In the genomic region with DNA sequence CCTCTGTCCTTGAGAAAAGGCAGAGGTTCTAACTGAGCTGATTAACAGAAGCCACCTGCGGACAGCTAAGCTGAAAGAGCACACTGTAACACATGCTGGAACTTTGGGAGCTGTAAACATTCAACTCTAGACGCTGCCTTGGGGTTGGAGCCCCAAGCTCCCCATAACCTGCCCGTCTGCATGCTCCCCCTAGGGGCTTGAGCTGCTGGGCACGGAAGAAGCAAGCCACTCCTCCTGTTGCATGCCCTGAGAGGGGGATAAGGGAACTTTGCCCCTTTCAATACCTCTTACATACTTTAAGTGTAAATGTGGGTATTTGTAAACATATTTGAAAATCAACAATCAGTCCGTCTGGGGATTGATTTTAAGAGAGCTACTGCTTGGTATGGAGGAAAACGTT, we compare ENCODE assay signal across 1 cellular context.
A peak's percentile ranks its signal among the peaks of the same experiment; 100 is the strongest.
TF ChIP-seq lines count a peak whose summit lies in the region.

No MANE protein-coding gene starts in this region.

TF ChIP-seq in K562, 482 proteins besides CTCF, POLR2A, EP300 and RAD21 (continued from another document):
- TF ChIP-seq, protein P1, sequence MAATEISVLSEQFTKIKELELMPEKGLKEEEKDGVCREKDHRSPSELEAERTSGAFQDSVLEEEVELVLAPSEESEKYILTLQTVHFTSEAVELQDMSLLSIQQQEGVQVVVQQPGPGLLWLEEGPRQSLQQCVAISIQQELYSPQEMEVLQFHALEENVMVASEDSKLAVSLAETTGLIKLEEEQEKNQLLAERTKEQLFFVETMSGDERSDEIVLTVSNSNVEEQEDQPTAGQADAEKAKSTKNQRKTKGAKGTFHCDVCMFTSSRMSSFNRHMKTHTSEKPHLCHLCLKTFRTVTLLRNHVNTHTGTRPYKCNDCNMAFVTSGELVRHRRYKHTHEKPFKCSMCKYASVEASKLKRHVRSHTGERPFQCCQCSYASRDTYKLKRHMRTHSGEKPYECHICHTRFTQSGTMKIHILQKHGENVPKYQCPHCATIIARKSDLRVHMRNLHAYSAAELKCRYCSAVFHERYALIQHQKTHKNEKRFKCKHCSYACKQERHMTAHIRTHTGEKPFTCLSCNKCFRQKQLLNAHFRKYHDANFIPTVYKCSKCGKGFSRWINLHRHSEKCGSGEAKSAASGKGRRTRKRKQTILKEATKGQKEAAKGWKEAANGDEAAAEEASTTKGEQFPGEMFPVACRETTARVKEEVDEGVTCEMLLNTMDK (IDR thresholded peaks at IDR 0.05; ENCODE audit: borderline replicate concordance, insufficient read depth, low read depth, low read length, poor library complexity, severe bottlenecking) = peak; percentile 8
